In the genomic region with DNA sequence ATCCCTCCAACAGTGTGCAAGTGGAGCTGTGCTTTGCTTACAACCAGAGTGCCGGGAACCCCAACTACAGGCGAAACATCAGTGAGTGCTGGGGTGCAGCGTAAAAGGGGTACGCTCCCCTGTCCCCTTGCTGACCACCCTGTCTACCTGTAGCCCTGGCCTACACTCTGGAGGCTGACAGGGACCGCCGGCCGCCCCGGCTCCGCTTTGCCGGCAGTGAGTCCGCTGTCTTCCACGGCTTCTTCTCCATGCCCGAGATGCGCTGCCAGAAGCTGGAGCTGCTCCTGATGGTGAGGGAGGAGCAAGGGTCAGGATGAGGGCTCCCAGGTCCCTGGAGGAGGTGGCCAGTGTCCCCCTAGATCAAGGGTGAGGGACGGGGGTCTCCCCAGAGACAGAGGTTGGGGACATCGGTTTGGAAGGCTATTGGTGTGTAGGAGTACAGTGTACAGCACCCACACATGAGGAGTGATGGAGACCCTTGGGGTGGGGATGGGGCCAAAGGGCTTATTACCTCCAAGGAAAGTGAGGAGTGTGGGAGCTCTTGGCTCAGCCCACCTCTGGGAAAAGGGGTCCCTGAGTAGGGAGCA, we compare ENCODE assay signal across 27 cellular contexts.
"Had no signal": no experiment of that assay in that cellular context is flagged by ENCODE, and none has a peak within 500 bp of the region (broad histone marks: within the 10 kb centered on the region; RNA-seq: fewer than 3 reads in every experiment).

No MANE protein-coding gene starts in this region.

- FAIRE-seq: astrocyte, RCC 7860, TTC549 had no signal

- H3K27ac ChIP-seq: SK-N-MC had no signal

- ATAC-seq: activated CD8-positive, alpha-beta memory T cell treated with anti-CD3 and anti-CD28 coated beads, Interleukin-2, amount 10 ng/mL, durations not matched to agents 7 days and 5 days; activated naive CD4-positive, alpha-beta T cell treated with anti-CD3 and anti-CD28 coated beads, Interleukin-2, amount 50 U/mL, for 72 hours; activated naive CD8-positive, alpha-beta T cell treated with anti-CD3 and anti-CD28 coated beads, Interleukin-2, amount 50 U/mL, for 24 hours; activated T-cell treated with anti-CD3 and anti-CD28 coated beads, Interleukin-2, amount 50 U/mL, for 4 hours; PC-3; T-cell had no signal

- H3K4me3 ChIP-seq: SK-N-MC had no signal

- DNase-seq: activated B cell treated with CpG ODN at 0.5 μM for 24 hours; activated CD4-positive, alpha-beta T cell treated with anti-CD3 and anti-CD28 coated beads for 1 hour; activated CD4-positive, alpha-beta T cell treated with anti-CD3 and anti-CD28 coated beads, Interleukin-2, amount 10 ng/mL, durations not matched to agents 24 days and 14 days; activated CD4-positive, alpha-beta T cell treated with anti-CD3 and anti-CD28 coated beads, Interleukin-2, amount 50 U/mL, for 48 hours; activated CD8-positive, alpha-beta memory T cell treated with anti-CD3 and anti-CD28 coated beads, Interleukin-2, amount 10 ng/mL, durations not matched to agents 7 days and 5 days; activated effector memory CD4-positive, alpha-beta T cell treated with anti-CD3 and anti-CD28 coated beads, Interleukin-2, amount 50 U/mL, for 16 hours; activated naive CD4-positive, alpha-beta T cell treated with Interleukin-2 at 50 U/mL for 16 hours; activated naive CD8-positive, alpha-beta T cell treated with anti-CD3 and anti-CD28 coated beads, Interleukin-2, amount 50 U/mL, for 24 hours; activated T-cell treated with anti-CD3 and anti-CD28 coated beads, Interleukin-2, amount 50 U/mL, for 4 hours; amniotic stem cell; central memory CD4-positive, alpha-beta T cell; MM.1S; NCI-H1105; NCI-H1436; NCI-H187; NCI-H2081; NCI-H446; NCI-H524; PC-3; T-cell; T-helper 2 cell; T1000 had no signal
